ENCODE assay signal across 1 cellular context in genomic region chr12:68686595-68687521, GRCh38.
TF ChIP-seq lines count a peak whose summit lies in the region.

NUP107 (plus strand) TSS chr12:68686978; CDS start chr12:68687066, 88 bp downstream.

TF ChIP-seq in HepG2, 621 proteins besides CTCF, POLR2A, EP300 and RAD21 (continued from another document and continues in another):
- TF ChIP-seq, protein P1, sequence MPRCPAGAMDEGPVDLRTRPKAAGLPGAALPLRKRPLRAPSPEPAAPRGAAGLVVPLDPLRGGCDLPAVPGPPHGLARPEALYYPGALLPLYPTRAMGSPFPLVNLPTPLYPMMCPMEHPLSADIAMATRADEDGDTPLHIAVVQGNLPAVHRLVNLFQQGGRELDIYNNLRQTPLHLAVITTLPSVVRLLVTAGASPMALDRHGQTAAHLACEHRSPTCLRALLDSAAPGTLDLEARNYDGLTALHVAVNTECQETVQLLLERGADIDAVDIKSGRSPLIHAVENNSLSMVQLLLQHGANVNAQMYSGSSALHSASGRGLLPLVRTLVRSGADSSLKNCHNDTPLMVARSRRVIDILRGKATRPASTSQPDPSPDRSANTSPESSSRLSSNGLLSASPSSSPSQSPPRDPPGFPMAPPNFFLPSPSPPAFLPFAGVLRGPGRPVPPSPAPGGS (CRISPR knock-in tag; IDR thresholded peaks at IDR 0.05) = peak; percentile 75; the same call in 1 of the 2 replicates
- TF ChIP-seq ATM (IDR thresholded peaks at IDR 0.05; ENCODE audit: borderline replicate concordance) (no peak), BORCS8-MEF2B (CRISPR knock-in tag; IDR thresholded peaks at IDR 0.05) (peak; percentile 95), ZBTB8A (CRISPR knock-in tag; IDR thresholded peaks at IDR 0.05; ENCODE audit: borderline replicate concordance, low read depth) (peak; percentile 49; the same call in 1 of the 2 replicates), ZNF138 (CRISPR knock-in tag; IDR thresholded peaks at IDR 0.05; ENCODE audit: low read depth) (no peak), ZNF230 (CRISPR knock-in tag; IDR thresholded peaks at IDR 0.05) (peak; percentile 86; the same call in 1 of the 2 replicates), SMAD1 (CRISPR knock-in tag; IDR thresholded peaks at IDR 0.05; ENCODE audit: borderline replicate concordance, low read depth) (peak; percentile 76; the same call in 1 of the 2 replicates), FOXA1 (IDR thresholded peaks at IDR 0.05) (no peak), FOXA1 (CRISPR knock-in tag; IDR thresholded peaks at IDR 0.05) (0 out of 2 replicates have a peak, but pooled peaks have one; percentile 53), ZNF337 (CRISPR knock-in tag; IDR thresholded peaks at IDR 0.05; ENCODE audit: borderline replicate concordance, low read depth) (no peak), KLF13 (CRISPR knock-in tag; IDR thresholded peaks at IDR 0.05) (no peak; the same call in none of the 2 replicates), TBX2 (CRISPR knock-in tag; IDR thresholded peaks at IDR 0.05; ENCODE audit: borderline replicate concordance) (peak; percentile 56; the same call in 1 of the 2 replicates), HNRNPLL (IDR thresholded peaks at IDR 0.05; ENCODE audit: low read depth, low read length, poor library complexity, severe bottlenecking) (peak; percentile 77), HHEX (CRISPR knock-in tag; IDR thresholded peaks at IDR 0.05) (no peak), HCFC1 (IDR thresholded peaks at IDR 0.05; ENCODE audit: low read depth, low read length) (peak; percentile 90), HMGA1 (CRISPR knock-in tag; conservative IDR thresholded peaks at IDR 0.05) (no peak), NR2F6 (IDR thresholded peaks at IDR 0.05) (no peak), NR2F6 (CRISPR knock-in tag; IDR thresholded peaks at IDR 0.05) (peak; percentile 53; the same call in 1 of the 2 replicates), ZKSCAN5 (CRISPR knock-in tag; IDR thresholded peaks at IDR 0.05) (no peak), ZNF567 (CRISPR knock-in tag; IDR thresholded peaks at IDR 0.05; ENCODE audit: borderline replicate concordance) (peak; percentile 79; the same call in 1 of the 2 replicates), ZNF143 (CRISPR knock-in tag; IDR thresholded peaks at IDR 0.05) (peak; percentile 67; the same call in 1 of the 2 replicates), RAD51 (IDR thresholded peaks at IDR 0.05; ENCODE audit: borderline replicate concordance) (no peak), JUNB (CRISPR knock-in tag; IDR thresholded peaks at IDR 0.05; ENCODE audit: borderline replicate concordance) (no peak), HDAC6 (IDR thresholded peaks at IDR 0.05; ENCODE audit: low read depth, low read length) (no peak), ZFP36 (IDR thresholded peaks at IDR 0.05; ENCODE audit: borderline replicate concordance, low read depth, low read length, partially characterized antibody) (no peak), ATF1 (CRISPR knock-in tag; IDR thresholded peaks at IDR 0.05) (no peak), ZNF33A (CRISPR knock-in tag; IDR thresholded peaks at IDR 0.05; ENCODE audit: borderline replicate concordance) (0 out of 2 replicates have a peak, but pooled peaks have one; percentile 69), SMC3 (IDR thresholded peaks at IDR 0.05; ENCODE audit: low read length) (peak; percentile 8; the same call in 1 of the 2 replicates), ATF7-NPFF (CRISPR knock-in tag; IDR thresholded peaks at IDR 0.05; ENCODE audit: low read depth) (peak; percentile 72; the same call in 1 of the 2 replicates), REPIN1 (CRISPR knock-in tag; IDR thresholded peaks at IDR 0.05; ENCODE audit: borderline replicate concordance, low read depth) (peak; percentile 97; the same call in 1 of the 2 replicates), TEF (CRISPR knock-in tag; IDR thresholded peaks at IDR 0.05) (no peak), JUND (CRISPR knock-in tag; IDR thresholded peaks at IDR 0.05) (peak; percentile 75), ZSCAN21 (CRISPR knock-in tag; IDR thresholded peaks at IDR 0.05; ENCODE audit: borderline replicate concordance) (no peak; the same call in 1 of the 2 replicates), ZNF674 (CRISPR knock-in tag; IDR thresholded peaks at IDR 0.05; ENCODE audit: low read depth) (no peak)
- TF ChIP-seq, protein P2, sequence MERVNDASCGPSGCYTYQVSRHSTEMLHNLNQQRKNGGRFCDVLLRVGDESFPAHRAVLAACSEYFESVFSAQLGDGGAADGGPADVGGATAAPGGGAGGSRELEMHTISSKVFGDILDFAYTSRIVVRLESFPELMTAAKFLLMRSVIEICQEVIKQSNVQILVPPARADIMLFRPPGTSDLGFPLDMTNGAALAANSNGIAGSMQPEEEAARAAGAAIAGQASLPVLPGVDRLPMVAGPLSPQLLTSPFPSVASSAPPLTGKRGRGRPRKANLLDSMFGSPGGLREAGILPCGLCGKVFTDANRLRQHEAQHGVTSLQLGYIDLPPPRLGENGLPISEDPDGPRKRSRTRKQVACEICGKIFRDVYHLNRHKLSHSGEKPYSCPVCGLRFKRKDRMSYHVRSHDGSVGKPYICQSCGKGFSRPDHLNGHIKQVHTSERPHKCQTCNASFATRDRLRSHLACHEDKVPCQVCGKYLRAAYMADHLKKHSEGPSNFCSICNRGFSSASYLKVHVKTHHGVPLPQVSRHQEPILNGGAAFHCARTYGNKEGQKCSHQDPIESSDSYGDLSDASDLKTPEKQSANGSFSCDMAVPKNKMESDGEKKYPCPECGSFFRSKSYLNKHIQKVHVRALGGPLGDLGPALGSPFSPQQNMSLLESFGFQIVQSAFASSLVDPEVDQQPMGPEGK (CRISPR knock-in tag; IDR thresholded peaks at IDR 0.05) = no peak; the same call in 1 of the 2 replicates
- TF ChIP-seq, protein P3, sequence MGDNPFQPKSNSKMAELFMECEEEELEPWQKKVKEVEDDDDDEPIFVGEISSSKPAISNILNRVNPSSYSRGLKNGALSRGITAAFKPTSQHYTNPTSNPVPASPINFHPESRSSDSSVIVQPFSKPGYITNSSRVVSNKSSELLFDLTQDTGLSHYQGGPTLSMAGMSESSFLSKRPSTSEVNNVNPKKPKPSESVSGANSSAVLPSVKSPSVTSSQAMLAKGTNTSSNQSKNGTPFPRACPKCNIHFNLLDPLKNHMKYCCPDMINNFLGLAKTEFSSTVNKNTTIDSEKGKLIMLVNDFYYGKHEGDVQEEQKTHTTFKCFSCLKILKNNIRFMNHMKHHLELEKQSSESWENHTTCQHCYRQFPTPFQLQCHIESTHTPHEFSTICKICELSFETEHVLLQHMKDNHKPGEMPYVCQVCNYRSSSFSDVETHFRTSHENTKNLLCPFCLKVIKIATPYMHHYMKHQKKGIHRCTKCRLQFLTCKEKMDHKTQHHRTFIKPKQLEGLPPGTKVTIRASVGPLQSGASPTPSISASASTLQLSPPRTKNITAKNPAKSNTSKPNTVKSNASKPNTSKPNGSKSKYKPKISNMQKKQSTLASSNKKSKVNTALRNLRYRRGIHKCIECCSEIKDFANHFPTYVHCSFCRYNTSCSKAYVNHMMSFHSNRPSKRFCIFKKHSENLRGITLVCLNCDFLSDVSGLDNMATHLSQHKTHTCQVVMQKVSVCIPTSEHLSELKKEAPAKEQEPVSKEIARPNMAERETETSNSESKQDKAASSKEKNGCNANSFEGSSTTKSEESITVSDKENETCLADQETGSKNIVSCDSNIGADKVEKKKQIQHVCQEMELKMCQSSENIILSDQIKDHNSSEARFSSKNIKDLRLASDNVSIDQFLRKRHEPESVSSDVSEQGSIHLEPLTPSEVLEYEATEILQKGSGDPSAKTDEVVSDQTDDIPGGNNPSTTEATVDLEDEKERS (CRISPR knock-in tag; IDR thresholded peaks at IDR 0.05) = peak; percentile 49
- TF ChIP-seq, protein P4, sequence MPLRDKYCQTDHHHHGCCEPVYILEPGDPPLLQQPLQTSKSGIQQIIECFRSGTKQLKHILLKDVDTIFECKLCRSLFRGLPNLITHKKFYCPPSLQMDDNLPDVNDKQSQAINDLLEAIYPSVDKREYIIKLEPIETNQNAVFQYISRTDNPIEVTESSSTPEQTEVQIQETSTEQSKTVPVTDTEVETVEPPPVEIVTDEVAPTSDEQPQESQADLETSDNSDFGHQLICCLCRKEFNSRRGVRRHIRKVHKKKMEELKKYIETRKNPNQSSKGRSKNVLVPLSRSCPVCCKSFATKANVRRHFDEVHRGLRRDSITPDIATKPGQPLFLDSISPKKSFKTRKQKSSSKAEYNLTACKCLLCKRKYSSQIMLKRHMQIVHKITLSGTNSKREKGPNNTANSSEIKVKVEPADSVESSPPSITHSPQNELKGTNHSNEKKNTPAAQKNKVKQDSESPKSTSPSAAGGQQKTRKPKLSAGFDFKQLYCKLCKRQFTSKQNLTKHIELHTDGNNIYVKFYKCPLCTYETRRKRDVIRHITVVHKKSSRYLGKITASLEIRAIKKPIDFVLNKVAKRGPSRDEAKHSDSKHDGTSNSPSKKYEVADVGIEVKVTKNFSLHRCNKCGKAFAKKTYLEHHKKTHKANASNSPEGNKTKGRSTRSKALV (CRISPR knock-in tag; IDR thresholded peaks at IDR 0.05) = peak; percentile 67; the same call in 1 of the 2 replicates
- TF ChIP-seq, protein P5, sequence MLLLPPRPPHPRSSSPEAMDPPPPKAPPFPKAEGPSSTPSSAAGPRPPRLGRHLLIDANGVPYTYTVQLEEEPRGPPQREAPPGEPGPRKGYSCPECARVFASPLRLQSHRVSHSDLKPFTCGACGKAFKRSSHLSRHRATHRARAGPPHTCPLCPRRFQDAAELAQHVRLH (CRISPR knock-in tag; IDR thresholded peaks at IDR 0.05; ENCODE audit: borderline replicate concordance, low read depth) = peak; percentile 90; the same call in 1 of the 2 replicates
- TF ChIP-seq, protein P6, sequence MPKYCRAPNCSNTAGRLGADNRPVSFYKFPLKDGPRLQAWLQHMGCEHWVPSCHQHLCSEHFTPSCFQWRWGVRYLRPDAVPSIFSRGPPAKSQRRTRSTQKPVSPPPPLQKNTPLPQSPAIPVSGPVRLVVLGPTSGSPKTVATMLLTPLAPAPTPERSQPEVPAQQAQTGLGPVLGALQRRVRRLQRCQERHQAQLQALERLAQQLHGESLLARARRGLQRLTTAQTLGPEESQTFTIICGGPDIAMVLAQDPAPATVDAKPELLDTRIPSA (CRISPR knock-in tag; IDR thresholded peaks at IDR 0.05; ENCODE audit: borderline replicate concordance) = no peak; the same call in 1 of the 2 replicates
- TF ChIP-seq, protein P7, sequence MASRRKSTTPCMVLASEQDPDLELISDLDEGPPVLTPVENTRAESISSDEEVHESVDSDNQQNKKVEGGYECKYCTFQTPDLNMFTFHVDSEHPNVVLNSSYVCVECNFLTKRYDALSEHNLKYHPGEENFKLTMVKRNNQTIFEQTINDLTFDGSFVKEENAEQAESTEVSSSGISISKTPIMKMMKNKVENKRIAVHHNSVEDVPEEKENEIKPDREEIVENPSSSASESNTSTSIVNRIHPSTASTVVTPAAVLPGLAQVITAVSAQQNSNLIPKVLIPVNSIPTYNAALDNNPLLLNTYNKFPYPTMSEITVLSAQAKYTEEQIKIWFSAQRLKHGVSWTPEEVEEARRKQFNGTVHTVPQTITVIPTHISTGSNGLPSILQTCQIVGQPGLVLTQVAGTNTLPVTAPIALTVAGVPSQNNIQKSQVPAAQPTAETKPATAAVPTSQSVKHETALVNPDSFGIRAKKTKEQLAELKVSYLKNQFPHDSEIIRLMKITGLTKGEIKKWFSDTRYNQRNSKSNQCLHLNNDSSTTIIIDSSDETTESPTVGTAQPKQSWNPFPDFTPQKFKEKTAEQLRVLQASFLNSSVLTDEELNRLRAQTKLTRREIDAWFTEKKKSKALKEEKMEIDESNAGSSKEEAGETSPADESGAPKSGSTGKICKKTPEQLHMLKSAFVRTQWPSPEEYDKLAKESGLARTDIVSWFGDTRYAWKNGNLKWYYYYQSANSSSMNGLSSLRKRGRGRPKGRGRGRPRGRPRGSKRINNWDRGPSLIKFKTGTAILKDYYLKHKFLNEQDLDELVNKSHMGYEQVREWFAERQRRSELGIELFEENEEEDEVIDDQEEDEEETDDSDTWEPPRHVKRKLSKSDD (CRISPR knock-in tag; IDR thresholded peaks at IDR 0.05; ENCODE audit: low read depth) = no peak; the same call in 1 of the 2 replicates
- TF ChIP-seq, protein P8, sequence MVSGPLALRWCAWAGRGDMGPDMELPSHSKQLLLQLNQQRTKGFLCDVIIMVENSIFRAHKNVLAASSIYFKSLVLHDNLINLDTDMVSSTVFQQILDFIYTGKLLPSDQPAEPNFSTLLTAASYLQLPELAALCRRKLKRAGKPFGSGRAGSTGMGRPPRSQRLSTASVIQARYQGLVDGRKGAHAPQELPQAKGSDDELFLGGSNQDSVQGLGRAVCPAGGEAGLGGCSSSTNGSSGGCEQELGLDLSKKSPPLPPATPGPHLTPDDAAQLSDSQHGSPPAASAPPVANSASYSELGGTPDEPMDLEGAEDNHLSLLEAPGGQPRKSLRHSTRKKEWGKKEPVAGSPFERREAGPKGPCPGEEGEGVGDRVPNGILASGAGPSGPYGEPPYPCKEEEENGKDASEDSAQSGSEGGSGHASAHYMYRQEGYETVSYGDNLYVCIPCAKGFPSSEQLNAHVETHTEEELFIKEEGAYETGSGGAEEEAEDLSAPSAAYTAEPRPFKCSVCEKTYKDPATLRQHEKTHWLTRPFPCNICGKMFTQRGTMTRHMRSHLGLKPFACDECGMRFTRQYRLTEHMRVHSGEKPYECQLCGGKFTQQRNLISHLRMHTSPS (CRISPR knock-in tag; IDR thresholded peaks at IDR 0.05; ENCODE audit: low read depth) = no peak
- TF ChIP-seq, protein P9, sequence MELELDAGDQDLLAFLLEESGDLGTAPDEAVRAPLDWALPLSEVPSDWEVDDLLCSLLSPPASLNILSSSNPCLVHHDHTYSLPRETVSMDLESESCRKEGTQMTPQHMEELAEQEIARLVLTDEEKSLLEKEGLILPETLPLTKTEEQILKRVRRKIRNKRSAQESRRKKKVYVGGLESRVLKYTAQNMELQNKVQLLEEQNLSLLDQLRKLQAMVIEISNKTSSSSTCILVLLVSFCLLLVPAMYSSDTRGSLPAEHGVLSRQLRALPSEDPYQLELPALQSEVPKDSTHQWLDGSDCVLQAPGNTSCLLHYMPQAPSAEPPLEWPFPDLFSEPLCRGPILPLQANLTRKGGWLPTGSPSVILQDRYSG (CRISPR knock-in tag; IDR thresholded peaks at IDR 0.05) = no peak
- TF ChIP-seq, protein P10, sequence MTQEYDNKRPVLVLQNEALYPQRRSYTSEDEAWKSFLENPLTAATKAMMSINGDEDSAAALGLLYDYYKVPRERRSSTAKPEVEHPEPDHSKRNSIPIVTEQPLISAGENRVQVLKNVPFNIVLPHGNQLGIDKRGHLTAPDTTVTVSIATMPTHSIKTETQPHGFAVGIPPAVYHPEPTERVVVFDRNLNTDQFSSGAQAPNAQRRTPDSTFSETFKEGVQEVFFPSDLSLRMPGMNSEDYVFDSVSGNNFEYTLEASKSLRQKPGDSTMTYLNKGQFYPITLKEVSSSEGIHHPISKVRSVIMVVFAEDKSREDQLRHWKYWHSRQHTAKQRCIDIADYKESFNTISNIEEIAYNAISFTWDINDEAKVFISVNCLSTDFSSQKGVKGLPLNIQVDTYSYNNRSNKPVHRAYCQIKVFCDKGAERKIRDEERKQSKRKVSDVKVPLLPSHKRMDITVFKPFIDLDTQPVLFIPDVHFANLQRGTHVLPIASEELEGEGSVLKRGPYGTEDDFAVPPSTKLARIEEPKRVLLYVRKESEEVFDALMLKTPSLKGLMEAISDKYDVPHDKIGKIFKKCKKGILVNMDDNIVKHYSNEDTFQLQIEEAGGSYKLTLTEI (CRISPR knock-in tag; conservative IDR thresholded peaks at IDR 0.05) = no peak
